In the genomic region with DNA sequence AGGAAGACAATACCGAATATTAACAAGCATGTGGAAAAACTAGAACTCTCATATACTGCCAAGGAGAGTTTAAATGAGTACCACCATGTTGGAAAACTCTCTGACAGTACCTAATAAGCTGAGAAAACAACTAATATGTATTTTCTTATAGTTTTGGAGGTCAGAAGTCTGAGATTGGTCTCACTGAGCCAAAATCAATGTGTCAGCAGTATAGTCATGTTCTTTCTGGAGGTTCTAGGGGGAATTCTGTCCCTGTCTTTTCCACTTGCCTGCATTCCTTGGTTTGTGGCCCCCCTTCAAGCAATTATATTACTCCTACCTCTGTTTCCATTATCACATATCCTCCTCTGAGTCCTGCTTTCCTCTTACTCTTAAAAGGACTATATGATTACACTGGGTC, we compare ENCODE assay signal across 28 cellular contexts.
"Had no signal": no experiment of that assay in that cellular context is flagged by ENCODE, and none has a peak within 500 bp of the region (broad histone marks: within the 10 kb centered on the region; RNA-seq: fewer than 3 reads in every experiment).

No MANE protein-coding gene starts in this region.

- H3K36me3 ChIP-seq: colonic mucosa, esophagus squamous epithelium, gastrocnemius medialis, left lung, lower lobe of right lung had no signal

- H3K9me3 Mint-ChIP-seq: dendritic cell treated with granulocyte-macrophage colony-stimulating factor and Interleukin-4, amounts not matched to agents 40 ng/mL and 50 ng/mL, for 4 days; effector memory CD8-positive, alpha-beta T cell; endodermal cell; mesothelial cell of epicardium; naive B cell had no signal

- H3K4me3 Mint-ChIP-seq: dendritic cell treated with granulocyte-macrophage colony-stimulating factor and Interleukin-4, amounts not matched to agents 40 ng/mL and 50 ng/mL, for 4 days; effector memory CD8-positive, alpha-beta T cell; endodermal cell; mesothelial cell of epicardium; naive B cell had no signal

- H3K27me3 ChIP-seq: colonic mucosa, esophagus squamous epithelium, gastrocnemius medialis, heart right ventricle, left lung had no signal

- DNase-seq: colonic mucosa; cortex of kidney; effector CD8-positive, alpha-beta T cell; effector memory CD8-positive, alpha-beta T cell; endodermal cell; erythroblast; esophagus squamous epithelium; foreskin fibroblast; foreskin melanocyte; gastrocnemius medialis; glutamatergic neuron; head of caudate nucleus; heart right ventricle; hippocampal formation; left cardiac atrium; left lung; left ventricle myocardium superior; lower lobe of right lung; mesenchymal stem cell; mucosa of descending colon; naive B cell had no signal

- ATAC-seq: effector memory CD8-positive, alpha-beta T cell; esophagus mucosa; gastrocnemius medialis; heart right ventricle; left cardiac atrium; left lung; left ventricle myocardium superior; lower lobe of right lung; mucosa of descending colon had no signal

- H3K9me3 ChIP-seq: colonic mucosa, esophagus squamous epithelium, gastrocnemius medialis, heart right ventricle, left lung, lower lobe of right lung, mucosa of descending colon had no signal

- FAIRE-seq: endometrium, islet of Langerhans, keratinocyte had no signal

- H3K4me1 ChIP-seq: colonic mucosa, left lung had no signal

- H3K27ac Mint-ChIP-seq: dendritic cell treated with granulocyte-macrophage colony-stimulating factor and Interleukin-4, amounts not matched to agents 40 ng/mL and 50 ng/mL, for 4 days; effector memory CD8-positive, alpha-beta T cell; endodermal cell; mesothelial cell of epicardium had no signal

- H3K27ac ChIP-seq: colonic mucosa, epithelial cell of prostate, esophagus squamous epithelium, gastrocnemius medialis, heart right ventricle, left lung, lower lobe of right lung had no signal

- H3K4me3 ChIP-seq: colonic mucosa, esophagus squamous epithelium, gastrocnemius medialis, heart right ventricle, left lung, lower lobe of right lung, mucosa of descending colon had no signal

- H3K27me3 Mint-ChIP-seq: dendritic cell treated with granulocyte-macrophage colony-stimulating factor and Interleukin-4, amounts not matched to agents 40 ng/mL and 50 ng/mL, for 4 days; effector memory CD8-positive, alpha-beta T cell; naive B cell had no signal
